In genomic region chr15:41796457-41796856, GRCh38 we compare ENCODE assay signal across 12 cellular contexts. TPM values are rescaled to one million over a fixed set of nuclear protein-coding genes. Genes with fewer than 3 reads are reported as not detected.
DNase-seq lines count a peak whose midpoint lies in the region; ATAC-seq and TF ChIP-seq lines count a peak whose summit lies in the region.
"Had no signal": no experiment of that assay in that cellular context is flagged by ENCODE, and none has a peak within 500 bp of the region (broad histone marks: within the 10 kb centered on the region; RNA-seq: fewer than 3 reads in every experiment).

No MANE protein-coding gene starts in this region.

- peaks cover 58% of the 10 kb centered on the region for H3K4me1 ChIP-seq in PC-3 (ENCODE audit: insufficient read depth, low read length)
- peaks cover 21 to 93% (median 60%) of the 10 kb centered on the region in 3 donors for H3K4me1 ChIP-seq in esophagus squamous epithelium
- peaks cover 20% of the 10 kb centered on the region for H3K4me1 ChIP-seq in PC-9 (replicated peaks; ENCODE audit: insufficient read depth)
- peaks cover 10% of the 10 kb centered on the region for H3K4me1 ChIP-seq in CD8-positive, alpha-beta T cell (ENCODE audit: insufficient read depth, low read length)

- H2AFZ ChIP-seq in PC-3 (ENCODE audit: low read length) (peak overlapping the region; percentile 2; the same call in 1 of the 2 replicates), PC-9 (no peak overlapping the region)

- no TSS peak for BruUV-seq in PC-3 (replicated peaks; lab: Mats Ljungman, UMichigan)
- BruUV-seq in PC-9 (replicated peaks; lab: Mats Ljungman, UMichigan), result no TSS peak

- DNase-seq in AG04450 (ENCODE audit: low read depth, low spot score) (no peak), PC-3 (peak; percentile 53), esophagus squamous epithelium (lab: John Stamatoyannopoulos, UW) (no peak), osteocyte (ENCODE audit: extremely low spot score, unreplicated experiment) (no peak), PC-9 (no peak), NCI-H226 (no peak), HuH-7 (ENCODE audit: low spot score) (no peak)
- no peak for DNase-seq in CD8-positive, alpha-beta T cell
- DNase-seq: activated CD4-positive, alpha-beta memory T cell treated with anti-CD3 and anti-CD28 coated beads for 36 hours; H9; NCI-H2107; occipital lobe had no signal

- H3K27me3 Mint-ChIP-seq in osteocyte (ENCODE audit: unreplicated experiment), result no peaks in the 10 kb centered on the region
- H3K27me3 Mint-ChIP-seq in CD8-positive, alpha-beta T cell (ENCODE audit: low read depth), result no peaks in the 10 kb centered on the region
- H3K27me3 Mint-ChIP-seq: activated CD4-positive, alpha-beta memory T cell treated with anti-CD3 and anti-CD28 coated beads for 36 hours had no signal

- peak overlapping the region; percentile 10 for H3K9ac ChIP-seq in PC-3 (ENCODE audit: low read length)

- H3K9me2 ChIP-seq in PC-3 (replicated peaks; ENCODE audit: low read length) (no peaks in the 10 kb centered on the region), PC-9 (ENCODE audit: insufficient read depth) (no peaks in the 10 kb centered on the region)

- H3K4me3 ChIP-seq in AG04450 (ENCODE audit: low read depth, low read length) (no peak overlapping the region), PC-3 (ENCODE audit: low read length) (no peak overlapping the region), esophagus squamous epithelium (no peak overlapping the region), PC-9 (no peak overlapping the region)
- H3K4me3 ChIP-seq in CD8-positive, alpha-beta T cell (ENCODE audit: low read depth, low read length), result no peak overlapping the region

- H3K4me1 Mint-ChIP-seq in osteocyte (ENCODE audit: unreplicated experiment), result peaks cover 58% of the 10 kb centered on the region
- H3K4me1 Mint-ChIP-seq in CD8-positive, alpha-beta T cell (ENCODE audit: low read depth), result peaks cover 26% of the 10 kb centered on the region

- H3K36me3 Mint-ChIP-seq in osteocyte (ENCODE audit: unreplicated experiment), result peaks cover 7% of the 10 kb centered on the region
- H3K36me3 Mint-ChIP-seq in CD8-positive, alpha-beta T cell, result peaks cover 33% of the 10 kb centered on the region

- H3F3A ChIP-seq in PC-3 (ENCODE audit: low read length, unreplicated experiment) (peaks cover 9% of the 10 kb centered on the region), PC-9 (ENCODE audit: insufficient read depth, low read depth) (no peaks in the 10 kb centered on the region)

- H3K27me3 ChIP-seq in AG04450 (ENCODE audit: control insufficient read depth, insufficient read depth, low read length), result no peaks in the 10 kb centered on the region
- no peaks in the 10 kb centered on the region for H3K27me3 ChIP-seq in PC-3 (ENCODE audit: low read length)
- no peaks in the 10 kb centered on the region for H3K27me3 ChIP-seq in esophagus squamous epithelium
- H3K27me3 ChIP-seq in PC-9 (ENCODE audit: insufficient read depth, low read depth), result no peaks in the 10 kb centered on the region
- no peaks in the 10 kb centered on the region for H3K27me3 ChIP-seq in CD8-positive, alpha-beta T cell (ENCODE audit: insufficient read depth, low read length)

- H3K27ac ChIP-seq in AG04450 (ENCODE audit: low read depth, low read length) (peak overlapping the region; percentile 68), PC-3 (ENCODE audit: low read length) (peak overlapping the region; percentile 60), esophagus squamous epithelium (peak overlapping the region; percentile 50 to 72 (median 66)), PC-9 (no peak overlapping the region)
- H3K27ac ChIP-seq in CD8-positive, alpha-beta T cell (ENCODE audit: low read depth, low read length), result no peak overlapping the region

- H3K4me2 ChIP-seq in PC-3 (ENCODE audit: low read length), result peak overlapping the region; percentile 30
- no peak overlapping the region for H3K4me2 ChIP-seq in PC-9

- TF ChIP-seq CTCF in AG04450 (IDR thresholded peaks at IDR 0.05; ENCODE audit: low read depth, low read length) (no peak), PC-3 (conservative IDR thresholded peaks at IDR 0.05; ENCODE audit: low read depth, low read length) (no peak), esophagus squamous epithelium (IDR thresholded peaks at IDR 0.05) (no peak), osteocyte (IDR thresholded peaks at IDR 0.05) (no peak), PC-9 (conservative IDR thresholded peaks at IDR 0.05) (no peak)
- no peak for TF ChIP-seq CTCF in CD8-positive, alpha-beta T cell (IDR thresholded peaks at IDR 0.05)

- H3K9me3 ChIP-seq in AG04450 (ENCODE audit: control insufficient read depth, insufficient read depth, low read length), result no peaks in the 10 kb centered on the region
- H3K9me3 ChIP-seq in PC-3 (ENCODE audit: low read length), result no peaks in the 10 kb centered on the region
- H3K9me3 ChIP-seq in esophagus squamous epithelium, result no peaks in the 10 kb centered on the region
- no peaks in the 10 kb centered on the region for H3K9me3 ChIP-seq in PC-9 (ENCODE audit: insufficient read depth, low read depth)
- H3K9me3 ChIP-seq in CD8-positive, alpha-beta T cell (ENCODE audit: low read length), result no peaks in the 10 kb centered on the region

- POLR2A ChIA-PET in AG04450 (lab: Yijun Ruan, JAX), result no interaction called here
- POLR2A ChIA-PET in PC-3 (lab: Charles Lee; ENCODE audit: unreplicated experiment), result no interaction called here
- POLR2A ChIA-PET in PC-9 (lab: Charles Lee; ENCODE audit: unreplicated experiment), result no interaction called here
- POLR2A ChIA-PET in CD8-positive, alpha-beta T cell (lab: Charles Lee), result interaction anchor here (0.6 to 1.8 kb wide), 2 partner anchors 23 to 881 kb away, joined by 3 to 7 read pairs; partner anchors contain the start of gene MAPKBP1

- H3K36me3 ChIP-seq in PC-3 (ENCODE audit: low read depth, low read length) (peaks cover 10% of the 10 kb centered on the region), esophagus squamous epithelium (peaks cover 0 to 32% (median 5%) of the 10 kb centered on the region in 3 donors), PC-9 (ENCODE audit: low read depth) (no peaks in the 10 kb centered on the region)
- no peaks in the 10 kb centered on the region for H3K36me3 ChIP-seq in CD8-positive, alpha-beta T cell (ENCODE audit: insufficient read depth, low read length)

- peak overlapping the region; percentile 90 for H3K27ac Mint-ChIP-seq in osteocyte (ENCODE audit: unreplicated experiment)
- H3K27ac Mint-ChIP-seq in CD8-positive, alpha-beta T cell, result no peak overlapping the region
- H3K27ac Mint-ChIP-seq: activated CD4-positive, alpha-beta memory T cell treated with anti-CD3 and anti-CD28 coated beads for 36 hours had no signal

- CTCF ChIA-PET in AG04450 (lab: Charles Lee), result interaction anchor here (1.0 to 4.1 kb wide), 4 partner anchors 14 to 331 kb away, joined by 5 to 24 read pairs (median 6); partner anchors contain the start of gene MAPKBP1
- CTCF ChIA-PET in PC-3 (lab: Charles Lee), result interaction anchor here (1.2 kb wide), 1 partner anchor 22 kb away, joined by 3 read pairs; the partner anchor contains the start of gene MAPKBP1
- CTCF ChIA-PET in PC-9 (lab: Charles Lee), result no interaction called here
- CTCF ChIA-PET in CD8-positive, alpha-beta T cell (lab: Charles Lee), result interaction anchor here (0.8 to 2.7 kb wide), 2 partner anchors 15 to 23 kb away, joined by 4 to 13 read pairs; no protein-coding TSS in a partner anchor

- no peaks in the 10 kb centered on the region for H3K9me3 Mint-ChIP-seq in osteocyte (ENCODE audit: unreplicated experiment)
- no peaks in the 10 kb centered on the region for H3K9me3 Mint-ChIP-seq in CD8-positive, alpha-beta T cell
- H3K9me3 Mint-ChIP-seq: activated CD4-positive, alpha-beta memory T cell treated with anti-CD3 and anti-CD28 coated beads for 36 hours; H9 had no signal

- 15 to 22% methylated on average over 4 of the region's 4 CpGs for WGBS in esophagus squamous epithelium, 2 donors

- no peak for TF ChIP-seq POLR2A in esophagus squamous epithelium (IDR thresholded peaks at IDR 0.05)

- H3K4me3 Mint-ChIP-seq in osteocyte (ENCODE audit: unreplicated experiment), result peak overlapping the region; percentile 43
- H3K4me3 Mint-ChIP-seq in CD8-positive, alpha-beta T cell, result no peak overlapping the region
- H3K4me3 Mint-ChIP-seq: activated CD4-positive, alpha-beta memory T cell treated with anti-CD3 and anti-CD28 coated beads for 36 hours; H9 had no signal

- H4K20me1 ChIP-seq in PC-3 (ENCODE audit: low read length) (no peaks in the 10 kb centered on the region), PC-9 (ENCODE audit: insufficient read depth) (no peaks in the 10 kb centered on the region)

- H3K79me2 ChIP-seq in PC-3 (ENCODE audit: low read length), result peaks cover 62% of the 10 kb centered on the region
- H3K79me2 ChIP-seq in PC-9 (ENCODE audit: low read depth), result no peaks in the 10 kb centered on the region

- ATAC-seq in PC-3, result peak; percentile 68
- no peak for ATAC-seq in CD8-positive, alpha-beta T cell

- intact Hi-C loops in PC-3 (cut with micrococcal nuclease) (no loop called here), esophagus squamous epithelium (cut with DNase I) (no loop called here), PC-9 (cut with micrococcal nuclease; ENCODE audit: unreplicated experiment) (no loop called here)
- intact Hi-C loops in CD8-positive, alpha-beta T cell (cut with DNase I, micrococcal nuclease), result no loop called here

RNA-seq across cellular contexts. Expression of gene MAPKBP1, which starts 22.2 kb away (rescaled TPM):
- polyA plus RNA-seq in AG04450 (2011; rRNA removed), result 6.1 and 10.3 TPM in 2 replicates
- polyA minus RNA-seq in AG04450 (2011; rRNA and poly(A)+ RNA removed), result 30.9 and 36.5 TPM in 2 replicates
- total RNA-seq in PC-3 (2014; rRNA removed) (23.8 and 29.1 TPM in 2 replicates), esophagus squamous epithelium (10 to 100 TPM; 18.4 to 37.6 (median 29.8) TPM), osteocyte (28.0 and 34.2 TPM in 2 replicates), PC-9 (2021) (17.6 and 22.9 TPM in 2 replicates)
- total RNA-seq in CD8-positive, alpha-beta T cell, result 10 to 100 TPM; 24.2 to 25.3 TPM

RNA-seq across cellular contexts. Expression of gene JMJD7, which starts 31.4 kb away (rescaled TPM):
- polyA plus RNA-seq in AG04450 (2011; rRNA removed), result 5.1 and 6.9 TPM in 2 replicates
- polyA minus RNA-seq in AG04450 (2011; rRNA and poly(A)+ RNA removed), result 4.1 and 6.0 TPM in 2 replicates
- 8.1 and 13.7 TPM in 2 replicates for total RNA-seq in PC-3 (2014; rRNA removed)
- 10 to 100 TPM; 20.4 to 36.9 (median 30.5) TPM for total RNA-seq in esophagus squamous epithelium
- 9.1 and 14.0 TPM in 2 replicates for total RNA-seq in osteocyte
- total RNA-seq in PC-9 (2021), result 6.5 and 11.7 TPM in 2 replicates
- 10 to 100 TPM; 27.5 to 38.3 TPM for total RNA-seq in CD8-positive, alpha-beta T cell

RNA-seq across cellular contexts. Expression of gene PLA2G4B, which starts 42.2 kb away (rescaled TPM):
- polyA plus RNA-seq in AG04450 (2011; rRNA removed), result 1.3 and 2.8 TPM in 2 replicates
- polyA minus RNA-seq in AG04450 (2011; rRNA and poly(A)+ RNA removed), result 0.65 and 1.1 TPM in 2 replicates
- 7.0 and 12.2 TPM in 2 replicates for total RNA-seq in PC-3 (2014; rRNA removed)
- 10 to 100 TPM; 26.5 to 58.9 (median 39.7) TPM for total RNA-seq in esophagus squamous epithelium
- 3.2 and 6.9 TPM in 2 replicates for total RNA-seq in osteocyte
- total RNA-seq in PC-9 (2021), result 3.6 and 7.8 TPM in 2 replicates
- 10 to 100 TPM; 25.0 to 26.1 TPM for total RNA-seq in CD8-positive, alpha-beta T cell

Comparison
In these comparisons a context has a peak if more than half of its experiments do, and no peak if none do; other contexts are left out.
1. H3K27ac ChIP-seq: peak in AG04450 (single experiment), PC-3 (single experiment) and esophagus squamous epithelium (4 of 4); none in PC-9 (single experiment) and CD8-positive, alpha-beta T cell (single experiment).